ENCODE assay signal across 27 cellular contexts in the genomic region with DNA sequence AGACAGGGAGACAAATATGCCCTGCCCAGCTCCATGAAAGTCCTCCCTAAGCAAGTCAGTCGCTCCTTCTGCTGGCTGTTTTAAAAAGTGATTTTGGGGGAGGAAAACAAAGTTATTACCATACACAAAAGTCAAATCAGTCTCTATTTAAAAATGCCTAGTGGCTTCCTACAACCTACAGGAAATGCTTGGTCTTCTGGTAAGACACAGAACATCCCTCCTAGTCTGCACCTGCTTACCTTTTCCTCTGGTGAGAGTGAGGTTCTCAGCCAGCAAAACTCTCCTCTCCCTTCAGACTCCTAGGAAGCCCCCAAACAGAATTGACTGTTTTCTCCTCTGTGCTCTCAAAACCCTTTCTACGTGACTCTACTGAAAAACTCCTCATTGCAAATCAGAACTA. TPM values are rescaled to one million over a fixed set of nuclear protein-coding genes. Genes with fewer than 3 reads are reported as not detected.
"Had no signal": no experiment of that assay in that cellular context is flagged by ENCODE, and none has a peak within 500 bp of the region (broad histone marks: within the 10 kb centered on the region; RNA-seq: fewer than 3 reads in every experiment).

No MANE protein-coding gene starts in this region.

- H3K36me3 ChIP-seq: brain microvascular endothelial cell had no signal

- H3K27me3 Mint-ChIP-seq: activated CD4-positive, alpha-beta T cell treated with anti-CD3 and anti-CD28 coated beads for 36 hours had no signal

- H3K27ac Mint-ChIP-seq: activated CD4-positive, alpha-beta T cell treated with anti-CD3 and anti-CD28 coated beads for 36 hours; activated naive CD4-positive, alpha-beta T cell treated with anti-CD3 and anti-CD28 coated beads for 36 hours; activated T-cell treated with anti-CD3 and anti-CD28 coated beads, Interleukin-2, amount 50 U/mL, for 72 hours had no signal

- DNase-seq: activated CD4-positive, alpha-beta T cell treated with anti-CD3 and anti-CD28 coated beads for 36 hours; activated CD4-positive, alpha-beta T cell treated with anti-CD3 and anti-CD28 coated beads, Interleukin-2, amount 50 U/mL, for 1 hour; activated gamma-delta T cell treated with Interleukin-2 at 50 U/mL for 16 hours; activated naive CD4-positive, alpha-beta T cell treated with anti-CD3 and anti-CD28 coated beads for 36 hours; activated T-cell treated with anti-CD3 and anti-CD28 coated beads, Interleukin-2, amount 50 U/mL, for 1 hour; activated T-cell treated with anti-CD3 and anti-CD28 coated beads, Interleukin-2, amount 50 U/mL, for 72 hours; amniotic stem cell; aorta; brain microvascular endothelial cell; central memory CD4-positive, alpha-beta T cell; Kasumi-1; KBM-7; MM.1S; MV-4-11; NCI-H1092; NCI-H1436 treated with DMSO at 0.1 percent for 48 hours; NCI-H1694 treated with DMSO at 0.1 percent for 48 hours; NCI-H2029; NCI-H345; NCI-H524 treated with DMSO at 0.1 percent for 48 hours; NK-92 treated with Interleukin-12 subunit alpha and Interleukin-12 subunit beta, amount 100 ng/mL, for 24 hours; PC-9; SIG-M5; T-helper 1 cell had no signal

- H3K4me3 ChIP-seq: PC-9 had no signal

- ATAC-seq: activated CD4-positive, alpha-beta T cell treated with anti-CD3 and anti-CD28 coated beads for 36 hours; activated T-cell treated with anti-CD3 and anti-CD28 coated beads, Interleukin-2, amount 50 U/mL, for 72 hours; Right ventricle myocardium inferior; SK-N-SH treated with all-trans-retinoic acid at 6 μM for 48 hours had no signal

- H3K27ac ChIP-seq: brain microvascular endothelial cell, PC-9, RWPE1 had no signal

- H3K4me3 Mint-ChIP-seq: activated CD4-positive, alpha-beta T cell treated with anti-CD3 and anti-CD28 coated beads for 36 hours; activated naive CD4-positive, alpha-beta T cell treated with anti-CD3 and anti-CD28 coated beads for 36 hours; activated T-cell treated with anti-CD3 and anti-CD28 coated beads, Interleukin-2, amount 50 U/mL, for 72 hours had no signal

- H3K27me3 ChIP-seq: brain microvascular endothelial cell had no signal

RNA-seq across cellular contexts. Expression of a gene that starts 13.5 kb away (rescaled TPM):
- total RNA-seq: PC-9 had no signal

RNA-seq across cellular contexts. Expression of a gene that starts 25.4 kb away (rescaled TPM):
- total RNA-seq: PC-9 had no signal
